8 cellular contexts compared by ENCODE assay signal in genomic region chr4:24032371-24032989, GRCh38.
DNase-seq lines count a peak whose midpoint lies in the region; ATAC-seq and TF ChIP-seq lines count a peak whose summit lies in the region.

No MANE protein-coding gene starts in this region.

- POLR2A ChIA-PET in SK-N-SH (lab: Yijun Ruan, JAX): no interaction called here

- H2AFZ ChIP-seq in SK-N-SH (ENCODE audit: low read depth): no peak overlapping the region

- H3F3A ChIP-seq in SK-N-SH (replicated peaks; ENCODE audit: insufficient read depth): no peaks in the 10 kb centered on the region

- no peak overlapping the region for H3K27ac ChIP-seq in SK-N-SH (ENCODE audit: low read depth in 2 of 2, low read length in 1 of 2)
- no peak overlapping the region for H3K27ac ChIP-seq in left ventricle myocardium inferior (replicated peaks)
- no peak overlapping the region for H3K27ac ChIP-seq in upper lobe of left lung

- no peaks in the 10 kb centered on the region for H3K36me3 ChIP-seq in SK-N-SH (replicated peaks in 1 of 2; ENCODE audit: control insufficient read depth in 1 of 2, insufficient read depth in 2 of 2, low read length in 1 of 2)
- no peaks in the 10 kb centered on the region for H3K36me3 ChIP-seq in left ventricle myocardium inferior
- H3K36me3 ChIP-seq in upper lobe of left lung: no peaks in the 10 kb centered on the region

- no peaks in the 10 kb centered on the region for H3K9me2 ChIP-seq in SK-N-SH

- intact Hi-C loops in left ventricle myocardium inferior (cut with micrococcal nuclease): no loop called here

- TF ChIP-seq RAD21 in SK-N-SH (IDR thresholded peaks at IDR 0.05; ENCODE audit: low read length): peak; percentile 43

- H3K4me1 ChIP-seq in SK-N-SH (ENCODE audit: control insufficient read depth in 1 of 2, insufficient read depth in 2 of 2, low read depth in 1 of 2, low read length in 1 of 2) (no peaks in the 10 kb centered on the region), left ventricle myocardium inferior (no peaks in the 10 kb centered on the region), upper lobe of left lung (no peaks in the 10 kb centered on the region)

- TF ChIP-seq EP300 in SK-N-SH (IDR thresholded peaks at IDR 0.05; ENCODE audit: borderline replicate concordance in 1 of 2, low read depth in 1 of 2, low read length in 1 of 2) (no peak), upper lobe of left lung (IDR thresholded peaks at IDR 0.05) (no peak)

- H3K4me3 ChIP-seq in SK-N-SH (ENCODE audit: low read depth in 2 of 2, low read length in 1 of 2) (no peak overlapping the region), left ventricle myocardium inferior (no peak overlapping the region), upper lobe of left lung (no peak overlapping the region)

- H3K9me3 ChIP-seq in SK-N-SH (no peaks in the 10 kb centered on the region), left ventricle myocardium inferior (replicated peaks) (no peaks in the 10 kb centered on the region), upper lobe of left lung (no peaks in the 10 kb centered on the region)

- WGBS in SK-N-SH (ENCODE audit: low lambda C conversion rate): 5% methylated on average over 2 of the region's 2 CpGs
- WGBS in upper lobe of left lung, 2 donors: 62 to 72% methylated on average over 2 of the region's 2 CpGs

- CTCF ChIA-PET in SK-N-SH (lab: Yijun Ruan, JAX): interaction anchor here (1.1 kb wide), 1 partner anchor 175 kb away, joined by 7 read pairs; no protein-coding TSS in a partner anchor

- no peak overlapping the region for H3K4me2 ChIP-seq in SK-N-SH

- peak; percentile 4 for DNase-seq in SK-N-SH
- DNase-seq in NCI-H69 (lab: John Stamatoyannopoulos, UW): peak; percentile 0
- DNase-seq in left ventricle myocardium inferior: no peak
- no peak for DNase-seq in upper lobe of left lung
- no peak for DNase-seq in GM19238 (ENCODE audit: insufficient read length, low spot score)
- no peak for DNase-seq in NCI-H1436 (lab: John Stamatoyannopoulos, UW)
- DNase-seq in NCI-H2196 treated with DMSO at 0.1 percent for 48 hours (lab: John Stamatoyannopoulos, UW; ENCODE audit: unreplicated experiment): no peak

- TF ChIP-seq POLR2A in upper lobe of left lung (IDR thresholded peaks at IDR 0.05): no peak

- H4K20me1 ChIP-seq in SK-N-SH (ENCODE audit: insufficient read depth): no peaks in the 10 kb centered on the region

- no peak overlapping the region for H3K9ac ChIP-seq in SK-N-SH

- H3K79me2 ChIP-seq in SK-N-SH (ENCODE audit: insufficient read depth): no peaks in the 10 kb centered on the region

- TF ChIP-seq CTCF in SK-N-SH (IDR thresholded peaks at IDR 0.05): peak; percentile 27
- peak; percentile 57 for TF ChIP-seq CTCF in left ventricle myocardium inferior (IDR thresholded peaks at IDR 0.05; ENCODE audit: borderline replicate concordance)
- peak in 1 of 6 experiments; percentile 5 for TF ChIP-seq CTCF in upper lobe of left lung (IDR thresholded peaks at IDR 0.05)

- no peaks in the 10 kb centered on the region for H3K27me3 ChIP-seq in SK-N-SH (ENCODE audit: insufficient read depth)
- no peaks in the 10 kb centered on the region for H3K27me3 ChIP-seq in left ventricle myocardium inferior (ENCODE audit: low read depth)
- no peaks in the 10 kb centered on the region for H3K27me3 ChIP-seq in upper lobe of left lung

- ATAC-seq in SK-N-SH treated with all-trans-retinoic acid at 6 μM for 48 hours (no peak), upper lobe of left lung (ENCODE audit: low FRiP score in 2 of 2) (peak; percentile 41 to 77)

TF ChIP-seq in SK-N-SH, 30 proteins besides CTCF, POLR2A, EP300 and RAD21:
- TF ChIP-seq MEF2A (IDR thresholded peaks at IDR 0.05; ENCODE audit: borderline replicate concordance, low read depth) (no peak), SMC3 (IDR thresholded peaks at IDR 0.05; ENCODE audit: low read depth, low read length) (peak; percentile 26; the same call in 1 of the 2 replicates), PBX3 (IDR thresholded peaks at IDR 0.05) (no peak), YY1 (IDR thresholded peaks at IDR 0.05; ENCODE audit: low read depth) (no peak)

TF ChIP-seq in SK-N-SH treated with all-trans-retinoic acid at 6 μM for 48 hours, 23 proteins besides CTCF, POLR2A, EP300 and RAD21:
- TF ChIP-seq PPARA (CRISPR knock-in tag; IDR thresholded peaks at IDR 0.05; ENCODE audit: borderline replicate concordance) (no peak), ZC3H10 (CRISPR knock-in tag; IDR thresholded peaks at IDR 0.05) (no peak), PATZ1 (CRISPR knock-in tag; IDR thresholded peaks at IDR 0.05; ENCODE audit: borderline replicate concordance) (no peak), CREB5 (CRISPR knock-in tag; IDR thresholded peaks at IDR 0.05; ENCODE audit: low read depth) (no peak), ARNTL (CRISPR knock-in tag; IDR thresholded peaks at IDR 0.05; ENCODE audit: borderline replicate concordance, low read depth) (no peak), CSRNP3 (CRISPR knock-in tag; IDR thresholded peaks at IDR 0.05) (no peak), ZNF70 (CRISPR knock-in tag; IDR thresholded peaks at IDR 0.05) (no peak), TSHZ2 (CRISPR knock-in tag; IDR thresholded peaks at IDR 0.05) (no peak), ESRRG (CRISPR knock-in tag; IDR thresholded peaks at IDR 0.05) (no peak)

Comparison
In these comparisons a context has a peak if more than half of its experiments do, and no peak if none do; other contexts are left out.
1. DNase-seq: peak in SK-N-SH (single experiment) and NCI-H69 (single experiment); none in left ventricle myocardium inferior (single experiment), upper lobe of left lung (0 of 2), GM19238 (single experiment), NCI-H1436 (single experiment) and NCI-H2196 treated with DMSO at 0.1 percent for 48 hours (single experiment).